2 cellular contexts compared by ENCODE assay signal in the genomic region with DNA sequence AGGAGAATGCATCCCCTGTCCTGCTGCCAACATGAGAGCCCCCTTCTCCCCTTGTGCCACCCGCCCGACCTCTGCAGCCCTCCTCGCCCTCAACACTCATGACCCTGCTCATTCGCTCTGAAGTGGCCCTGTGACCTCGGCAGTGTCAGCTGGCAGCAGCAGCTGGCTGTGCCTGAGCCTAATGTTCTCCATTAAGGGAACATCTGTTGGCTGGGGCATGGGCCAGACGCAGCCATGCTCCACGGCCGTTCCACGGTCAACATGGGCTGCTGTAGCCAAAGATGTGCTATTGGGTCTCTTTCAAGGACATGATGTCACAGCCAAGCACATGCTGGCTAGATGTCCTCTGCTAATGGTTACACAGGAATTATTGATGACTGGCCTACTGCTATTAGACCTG.
TF ChIP-seq lines count a peak whose summit lies in the region.

No MANE protein-coding gene starts in this region.

TF ChIP-seq in liver, 16 proteins besides CTCF, POLR2A, EP300 and RAD21:
- peak in 1 of 2 donors; percentile 8 for TF ChIP-seq RXRA (IDR thresholded peaks at IDR 0.05)
- TF ChIP-seq HNF4A (conservative IDR thresholded peaks at IDR 0.05), result no peak
- TF ChIP-seq NR2F2 (IDR thresholded peaks at IDR 0.05), result peak; percentile 81

TF ChIP-seq in HepG2, 621 proteins besides CTCF, POLR2A, EP300 and RAD21:
- TF ChIP-seq JUNB (CRISPR knock-in tag; IDR thresholded peaks at IDR 0.05; ENCODE audit: borderline replicate concordance) (no peak), SALL2 (CRISPR knock-in tag; IDR thresholded peaks at IDR 0.05) (no peak), ZNF543 (CRISPR knock-in tag; IDR thresholded peaks at IDR 0.05) (no peak), PCBP1 (IDR thresholded peaks at IDR 0.05; ENCODE audit: borderline replicate concordance, low read depth, low read length) (no peak), FOXK2 (IDR thresholded peaks at IDR 0.05) (no peak), JUND (CRISPR knock-in tag; IDR thresholded peaks at IDR 0.05) (no peak), EED (CRISPR knock-in tag; IDR thresholded peaks at IDR 0.05) (no peak), NONO (IDR thresholded peaks at IDR 0.05) (no peak), NONO (CRISPR knock-in tag; conservative IDR thresholded peaks at IDR 0.05) (no peak), SRY (CRISPR knock-in tag; IDR thresholded peaks at IDR 0.05) (no peak), THAP11 (CRISPR knock-in tag; IDR thresholded peaks at IDR 0.05) (no peak), ZNF24 (IDR thresholded peaks at IDR 0.05) (no peak), ZNF256 (CRISPR knock-in tag; conservative IDR thresholded peaks at IDR 0.05) (no peak), ZNF354B (CRISPR knock-in tag; IDR thresholded peaks at IDR 0.05) (no peak)
- TF ChIP-seq, protein P1, sequence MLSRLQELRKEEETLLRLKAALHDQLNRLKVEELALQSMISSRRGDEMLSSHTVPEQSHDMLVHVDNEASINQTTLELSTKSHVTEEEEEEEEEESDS (CRISPR knock-in tag; IDR thresholded peaks at IDR 0.05; ENCODE audit: borderline replicate concordance), result no peak
